34 cellular contexts compared by ENCODE assay signal in genomic region chr21:25127811-25128210, GRCh38.
"Had no signal": no experiment of that assay in that cellular context is flagged by ENCODE, and none has a peak within 500 bp of the region (broad histone marks: within the 10 kb centered on the region; RNA-seq: fewer than 3 reads in every experiment).

No MANE protein-coding gene starts in this region.

- H3K4me2 ChIP-seq: KMS-11 had no signal

- H3K27ac ChIP-seq: KMS-11 had no signal

- DNase-seq: Karpas-422, Kasumi-1, KG1, MG63, MM.1S, MV-4-11, NCI-H1048, NCI-H1092, NCI-H1092 treated with DMSO at 0.1 percent for 48 hours, NCI-H1105, NCI-H1105 treated with DMSO at 0.1 percent for 48 hours, NCI-H1417, NCI-H1417 treated with DMSO at 0.1 percent for 48 hours, NCI-H1436, NCI-H1436 treated with DMSO at 0.1 percent for 48 hours, NCI-H146, NCI-H1694, NCI-H1694 treated with DMSO at 0.1 percent for 48 hours, NCI-H187, NCI-H187 treated with DMSO at 0.1 percent for 48 hours, NCI-H1930, NCI-H2029, NCI-H2029 treated with DMSO at 0.1 percent for 48 hours, NCI-H2081, NCI-H2081 treated with DMSO at 0.1 percent for 48 hours, NCI-H2107, NCI-H2171, NCI-H2171 treated with DMSO at 0.1 percent for 48 hours, NCI-H2227 treated with DMSO at 0.1 percent for 48 hours, NCI-H226, NCI-H345, NCI-H446, NCI-H446 treated with DMSO at 0.1 percent for 48 hours had no signal

- H3K4me3 ChIP-seq: MG63 had no signal

- H3K27me3 ChIP-seq: MG63 had no signal

- H3K9ac ChIP-seq: KMS-11 had no signal

- H3K9me3 ChIP-seq: MG63 had no signal

- H3K36me3 ChIP-seq: MG63 had no signal
